Comparison of ENCODE assay signal across 8 cellular contexts in the genomic region with DNA sequence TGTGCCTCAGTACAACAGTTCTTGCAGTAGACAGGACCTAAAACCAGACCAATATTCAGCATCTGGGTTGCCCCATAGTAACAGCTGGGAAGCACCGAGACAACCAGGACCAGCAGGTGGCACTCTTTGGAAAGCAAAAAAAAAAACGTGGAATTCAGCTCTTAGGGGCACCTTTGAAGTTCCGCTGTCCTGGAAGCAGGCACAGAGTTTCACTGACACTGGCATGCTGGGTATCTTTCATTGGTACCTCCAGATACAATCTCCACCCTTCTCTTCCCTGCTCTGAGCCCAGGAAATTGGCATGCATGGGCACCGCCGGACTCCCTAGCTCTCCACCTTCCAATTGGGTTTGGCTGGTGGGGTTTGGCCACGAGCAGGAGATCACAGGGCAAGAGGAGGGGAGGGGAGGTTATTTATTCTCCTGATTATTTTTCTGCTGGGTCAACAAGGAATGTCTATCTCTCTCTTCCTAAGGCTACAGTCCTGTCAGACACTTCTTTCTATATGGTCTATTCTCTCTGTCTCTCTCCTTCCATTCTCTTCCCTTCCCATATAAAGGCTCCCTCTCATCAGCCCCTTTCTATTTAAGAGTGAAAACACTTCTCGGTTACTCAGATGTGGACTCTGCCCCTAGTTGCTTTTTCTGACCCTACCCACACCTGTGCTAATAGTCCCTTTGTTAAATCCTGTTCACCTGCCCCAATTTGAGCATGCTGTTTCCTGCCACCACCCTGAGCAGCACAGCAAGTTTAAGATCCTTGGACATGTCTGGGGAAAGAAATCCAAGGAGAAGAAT. TPM values are rescaled to one million over a fixed set of nuclear protein-coding genes. Genes with fewer than 3 reads are reported as not detected.
DNase-seq lines count a peak whose midpoint lies in the region; ATAC-seq and TF ChIP-seq lines count a peak whose summit lies in the region.

No MANE protein-coding gene starts in this region.

- peaks cover 21 to 27% (median 26%) of the 10 kb centered on the region in 3 donors for H3K4me1 Mint-ChIP-seq in IgD-negative memory B cell

- peak overlapping the region in 1 of 3 donors; percentile 85 for H3K27ac Mint-ChIP-seq in IgD-negative memory B cell

- peak overlapping the region in 3 of 4 donors; percentile 4 to 85 (median 83) for H3K4me3 Mint-ChIP-seq in IgD-negative memory B cell

- peak; percentile 6 for DNase-seq in GDM1 (lab: John Stamatoyannopoulos, UW)
- DNase-seq in RWPE2 (ENCODE audit: low spot score): no peak
- peak; percentile 27 to 72 (median 53) for DNase-seq in adrenal gland
- peak; percentile 60 for DNase-seq in hepatic stellate cell (ENCODE audit: low spot score)
- no peak for DNase-seq in cerebellum (ENCODE audit: low spot score)

- intact Hi-C loops in adrenal gland (cut with DNase I): no loop called here

- H3K27me3 ChIP-seq in RWPE2 (ENCODE audit: insufficient read depth, poor library complexity, severe bottlenecking): no peaks in the 10 kb centered on the region
- H3K27me3 ChIP-seq in adrenal gland: no peaks in the 10 kb centered on the region
- no peaks in the 10 kb centered on the region for H3K27me3 ChIP-seq in skeletal muscle satellite cell (ENCODE audit: control insufficient read depth, insufficient read depth, low read length)

- H3K4me2 ChIP-seq in skeletal muscle satellite cell (ENCODE audit: low read length): peak overlapping the region; percentile 14

- H3K4me3 ChIP-seq in RWPE2 (ENCODE audit: severe bottlenecking) (no peak overlapping the region), adrenal gland (peak overlapping the region in 1 of 4 donors; percentile 3), skeletal muscle satellite cell (ENCODE audit: low read length) (no peak overlapping the region)

- WGBS in adrenal gland, 4 donors: 7 to 17% (median 11%) methylated on average over 4 to 7 of the region's 7 CpGs

- no peak overlapping the region for H3K9ac ChIP-seq in skeletal muscle satellite cell (ENCODE audit: low read depth, low read length)

- peaks cover 1% of the 10 kb centered on the region for H3K36me3 Mint-ChIP-seq in IgD-negative memory B cell

- no peaks in the 10 kb centered on the region for H3K9me3 Mint-ChIP-seq in IgD-negative memory B cell

- H3K9me3 ChIP-seq in RWPE2 (ENCODE audit: severe bottlenecking) (no peaks in the 10 kb centered on the region), adrenal gland (replicated peaks in 1 of 3) (no peaks in the 10 kb centered on the region), skeletal muscle satellite cell (replicated peaks; ENCODE audit: low read length) (no peaks in the 10 kb centered on the region)

- H3K27ac ChIP-seq in RWPE2 (ENCODE audit: poor library complexity, severe bottlenecking) (no peak overlapping the region), adrenal gland (no peak overlapping the region)

- ATAC-seq in RWPE2 (ENCODE audit: low read depth) (peak; percentile 19; the same call in 1 of the 3 replicates), GM19328 (IDR thresholded peaks at IDR 0.05; ENCODE audit: unreplicated experiment) (no peak)

- TF ChIP-seq POLR2A in adrenal gland (IDR thresholded peaks at IDR 0.05): no peak

- no peaks in the 10 kb centered on the region for H3K27me3 Mint-ChIP-seq in IgD-negative memory B cell

- TF ChIP-seq CTCF in RWPE2 (IDR thresholded peaks at IDR 0.05; ENCODE audit: poor library complexity, severe bottlenecking) (peak; percentile 73), adrenal gland (IDR thresholded peaks at IDR 0.05) (peak; percentile 43 to 75 (median 62))

- H3K36me3 ChIP-seq in RWPE2 (ENCODE audit: low read depth) (no peaks in the 10 kb centered on the region), adrenal gland (replicated peaks in 1 of 2) (no peaks in the 10 kb centered on the region), skeletal muscle satellite cell (ENCODE audit: insufficient read depth, low read length) (no peaks in the 10 kb centered on the region)

- H3K4me1 ChIP-seq in RWPE2 (ENCODE audit: insufficient read depth, poor library complexity, severe bottlenecking) (peaks cover 3% of the 10 kb centered on the region), adrenal gland (replicated peaks in 1 of 2) (peaks cover 2 to 9% of the 10 kb centered on the region in 2 donors), skeletal muscle satellite cell (ENCODE audit: control insufficient read depth, insufficient read depth, low read length) (peaks cover 5% of the 10 kb centered on the region)

RNA-seq across cellular contexts. Expression of gene IDNK, which starts 1.9 kb away (rescaled TPM):
- polyA plus RNA-seq in IgD-negative memory B cell: 20.9 TPM
- 10 to 100 TPM in 6 of 8 donors, 1 to 10 TPM in 2; 8.1 to 25.2 (median 11.7) TPM for total RNA-seq in adrenal gland
- 10 to 100 TPM; 18.1 to 21.6 (median 20.3) TPM for polyA plus RNA-seq in adrenal gland
- total RNA-seq in skeletal muscle satellite cell (2012; rRNA removed): 3.3 and 3.5 TPM in 2 replicates
- 3.3 TPM for total RNA-seq in cerebellum

Comparison
In these comparisons a context has a peak if more than half of its experiments do, and no peak if none do; other contexts are left out.
1. DNase-seq: peak in GDM1 (single experiment), adrenal gland (7 of 7) and hepatic stellate cell (single experiment); none in RWPE2 (single experiment) and cerebellum (single experiment).